Comparison of ENCODE assay signal across 8 cellular contexts in genomic region chr1:2311184-2312032, GRCh38.
DNase-seq lines count a peak whose midpoint lies in the region; ATAC-seq, FAIRE-seq and TF ChIP-seq lines count a peak whose summit lies in the region.

No MANE protein-coding gene starts in this region.

- BruUV-seq in GM12878 (replicated peaks; lab: Mats Ljungman, UMichigan) = no TSS peak

- H3K36me3 ChIP-seq in BJ (ENCODE audit: control insufficient read depth, insufficient read depth, low read length) = peaks cover 17% of the 10 kb centered on the region
- peaks cover 2 to 6% of the 10 kb centered on the region in 2 experiments; a peak in 3 of 4 replicates for H3K36me3 ChIP-seq in GM12878 (ENCODE audit: control insufficient read depth in 2 of 2, insufficient read depth in 2 of 2, low read length in 1 of 2)
- H3K36me3 ChIP-seq in iPS-15b (ENCODE audit: control insufficient read depth, insufficient read depth, low read length) = peaks cover 17% of the 10 kb centered on the region

- no peak for TF ChIP-seq POLR2A in GM12878 (IDR thresholded peaks at IDR 0.05; ENCODE audit: low read depth, low read length)

- POLR2A ChIA-PET in BJ (lab: Charles Lee) (no interaction called here), GM12878 (lab: Charles Lee) (no interaction called here)

- no peak for DNase-seq in BJ (ENCODE audit: low read depth)
- no peak for DNase-seq in HFF-Myc (ENCODE audit: extremely low read depth, low read depth)
- DNase-seq in T-helper 2 cell treated with Interferon-gamma antibody and Interleukin-4, amounts not matched to agents 5 μg/mL and 100 μg/mL, for 36 hours (ENCODE audit: low spot score) = no peak
- no peak for DNase-seq in GM12878 (ENCODE audit: low read depth, low spot score)
- DNase-seq in stimulated activated CD4-positive, alpha-beta T cell treated with anti-CD3 and anti-CD28 coated beads, Interleukin-2, amount 100 ng/mL, for 24 hours = peak; percentile 66 to 67

- CTCF ChIA-PET in BJ (lab: Yijun Ruan, JAX) = interaction anchor here (0.6 to 7.8 kb wide), 8 partner anchors 9 to 116 kb away, joined by 3 to 45 read pairs (median 4); partner anchors contain the start of gene FAAP20
- CTCF ChIA-PET in GM12878 (lab: Yijun Ruan, JAX) = interaction anchor here (0.9 to 1.4 kb wide), 4 partner anchors 71 to 137 kb away, joined by 3 to 5 read pairs (median 4); partner anchors contain the start of gene FAAP20

- H4K20me1 ChIP-seq in GM12878 (ENCODE audit: control insufficient read depth, insufficient read depth) = no peaks in the 10 kb centered on the region

- ATAC-seq in GM12878 (peak; percentile 65), GM21526 (IDR thresholded peaks at IDR 0.05; ENCODE audit: low FRiP score, unreplicated experiment) (no peak), GM19035 (IDR thresholded peaks at IDR 0.05; ENCODE audit: unreplicated experiment) (no peak)

- no peak for FAIRE-seq in GM12878 (lab: Jason Lieb, UNC)

- no peak overlapping the region for H3K4me3 Mint-ChIP-seq in T-helper 2 cell treated with Interferon-gamma antibody and Interleukin-4, amounts not matched to agents 5 μg/mL and 100 μg/mL, for 36 hours

- H3K36me3 Mint-ChIP-seq in T-helper 2 cell treated with Interferon-gamma antibody and Interleukin-4, amounts not matched to agents 5 μg/mL and 100 μg/mL, for 36 hours (ENCODE audit: low read depth) = peaks cover 11% of the 10 kb centered on the region

- TF ChIP-seq EP300 in GM12878 (IDR thresholded peaks at IDR 0.05; ENCODE audit: borderline replicate concordance in 1 of 2, control insufficient read depth in 1 of 2, low read depth in 2 of 2, low read length in 2 of 2) = no peak

- H3K27me3 Mint-ChIP-seq in T-helper 2 cell treated with Interferon-gamma antibody and Interleukin-4, amounts not matched to agents 5 μg/mL and 100 μg/mL, for 36 hours (ENCODE audit: low read depth) = no peaks in the 10 kb centered on the region

- intact Hi-C loops in GM12878 (cut with micrococcal nuclease; ENCODE audit: unreplicated experiment) = loop anchor here (5.0 kb wide), 2 partner anchors 84 to 114 kb away; partner anchors contain the start of gene SKI

- TF ChIP-seq RAD21 in GM12878 (IDR thresholded peaks at IDR 0.05; ENCODE audit: insufficient read depth, low read depth, low read length) = no peak

- no peaks in the 10 kb centered on the region for H3K79me2 ChIP-seq in GM12878 (ENCODE audit: control insufficient read depth, insufficient read depth, low read length)

- no peaks in the 10 kb centered on the region for H3K9me3 Mint-ChIP-seq in T-helper 2 cell treated with Interferon-gamma antibody and Interleukin-4, amounts not matched to agents 5 μg/mL and 100 μg/mL, for 36 hours

- RAD21 ChIA-PET in GM12878 (lab: Charles Lee; ENCODE audit: unreplicated experiment) = interaction anchor here (0.9 kb wide), 2 partner anchors 107 to 116 kb away, joined by 3 read pairs; no protein-coding TSS in a partner anchor

- H3K4me3 ChIP-seq in BJ (ENCODE audit: low read depth, low read length) (no peak overlapping the region), HFF-Myc (replicated peaks; ENCODE audit: low read depth, low read length) (no peak overlapping the region), GM12878 (no peak overlapping the region), iPS-15b (ENCODE audit: low read depth, low read length) (no peak overlapping the region)

- H3K27ac Mint-ChIP-seq in T-helper 2 cell treated with Interferon-gamma antibody and Interleukin-4, amounts not matched to agents 5 μg/mL and 100 μg/mL, for 36 hours = peak overlapping the region; percentile 69

- H3K4me1 ChIP-seq in GM12878 (ENCODE audit: control insufficient read depth, insufficient read depth, low read length) = peaks cover 10% of the 10 kb centered on the region
- H3K4me1 ChIP-seq in iPS-15b (ENCODE audit: control insufficient read depth, insufficient read depth, low read length) = no peaks in the 10 kb centered on the region

- in situ Hi-C loops in GM12878 (cut with MboI) = no loop called here

- SMC1A ChIA-PET in GM12878 (lab: Charles Lee; ENCODE audit: uncharacterized antibody, unreplicated experiment) = interaction anchor here (0.9 to 1.1 kb wide), 2 partner anchors 20 to 112 kb away, joined by 3 to 4 read pairs; no protein-coding TSS in a partner anchor

- no peak overlapping the region for H3K4me2 ChIP-seq in GM12878 (ENCODE audit: control insufficient read depth, insufficient read depth)

- no peak overlapping the region for H3K27ac ChIP-seq in GM12878 (ENCODE audit: control insufficient read depth, insufficient read depth)

- H3K27me3 ChIP-seq in BJ (ENCODE audit: control insufficient read depth, insufficient read depth, low read length) = no peaks in the 10 kb centered on the region
- H3K27me3 ChIP-seq in GM12878 (replicated peaks in 1 of 2; ENCODE audit: control insufficient read depth in 2 of 2, insufficient read depth in 2 of 2, low read length in 1 of 2) = no peaks in the 10 kb centered on the region
- no peaks in the 10 kb centered on the region for H3K27me3 ChIP-seq in iPS-15b (ENCODE audit: control insufficient read depth, insufficient read depth, low read length)

- peak; percentile 58 for TF ChIP-seq CTCF in BJ (IDR thresholded peaks at IDR 0.05; ENCODE audit: insufficient read depth, low read depth, low read length)
- peak; percentile 37 for TF ChIP-seq CTCF in HFF-Myc (IDR thresholded peaks at IDR 0.05; ENCODE audit: low read depth, low read length, missing control alignments)
- peak; percentile 0 to 29 (median 14); a peak in 1 of 6 replicates for TF ChIP-seq CTCF in GM12878 (IDR thresholded peaks at IDR 0.05 in 2 of 3, conservative IDR thresholded peaks at IDR 0.05 in 1 of 3; ENCODE audit: control insufficient read depth in 2 of 3, extremely low read depth in 1 of 3, insufficient read depth in 1 of 3, low read depth in 3 of 3, low read length in 3 of 3)

- no peak overlapping the region for H3K9ac ChIP-seq in GM12878 (ENCODE audit: control insufficient read depth, insufficient read depth, low read length)
- peak overlapping the region; percentile 70 for H3K9ac ChIP-seq in iPS-15b (ENCODE audit: low read depth, low read length)

- H3K9me3 ChIP-seq in GM12878 (replicated peaks; ENCODE audit: control insufficient read depth, insufficient read depth, low read length) = no peaks in the 10 kb centered on the region
- no peaks in the 10 kb centered on the region for H3K9me3 ChIP-seq in iPS-15b (ENCODE audit: control insufficient read depth, insufficient read depth, low read length)

- 44% methylated on average over 21 of the region's 21 CpGs for WGBS in GM12878 (ENCODE audit: insufficient coverage, insufficient replicate concordance, low lambda C conversion rate, missing lambda C conversion rate)

- H3K4me1 Mint-ChIP-seq in T-helper 2 cell treated with Interferon-gamma antibody and Interleukin-4, amounts not matched to agents 5 μg/mL and 100 μg/mL, for 36 hours (ENCODE audit: low read depth) = peaks cover 3% of the 10 kb centered on the region

- no peak overlapping the region for H2AFZ ChIP-seq in GM12878 (ENCODE audit: control insufficient read depth, low read depth, low read length)

TF ChIP-seq in GM12878, 131 proteins besides CTCF, POLR2A, EP300 and RAD21:
- TF ChIP-seq SMC3 (IDR thresholded peaks at IDR 0.05; ENCODE audit: borderline replicate concordance, low read length) (0 out of 2 replicates have a peak, but pooled peaks have one; percentile 4), CBX3 (IDR thresholded peaks at IDR 0.05; ENCODE audit: borderline replicate concordance, low read depth) (no peak)
- TF ChIP-seq, protein P1, sequence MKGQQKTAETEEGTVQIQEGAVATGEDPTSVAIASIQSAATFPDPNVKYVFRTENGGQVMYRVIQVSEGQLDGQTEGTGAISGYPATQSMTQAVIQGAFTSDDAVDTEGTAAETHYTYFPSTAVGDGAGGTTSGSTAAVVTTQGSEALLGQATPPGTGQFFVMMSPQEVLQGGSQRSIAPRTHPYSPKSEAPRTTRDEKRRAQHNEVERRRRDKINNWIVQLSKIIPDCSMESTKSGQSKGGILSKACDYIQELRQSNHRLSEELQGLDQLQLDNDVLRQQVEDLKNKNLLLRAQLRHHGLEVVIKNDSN (IDR thresholded peaks at IDR 0.05; ENCODE audit: borderline replicate concordance, extremely low read length, insufficient read depth, low read depth, low read length) = peak; percentile 39
TF ChIP-seq in GM12878: peak in this region for 2.

Comparison
In these comparisons a context has a peak if more than half of its experiments do, and no peak if none do; other contexts are left out.
1. DNase-seq: peak in stimulated activated CD4-positive, alpha-beta T cell treated with anti-CD3 and anti-CD28 coated beads, Interleukin-2, amount 100 ng/mL, for 24 hours (2 of 2); none in BJ (single experiment), HFF-Myc (single experiment), T-helper 2 cell treated with Interferon-gamma antibody and Interleukin-4, amounts not matched to agents 5 μg/mL and 100 μg/mL, for 36 hours (single experiment) and GM12878 (single experiment).
2. Peak in every context shown above with its lines, with median percentiles within 50 percentile points of each other: CTCF ChIP-seq.